In the genomic region with DNA sequence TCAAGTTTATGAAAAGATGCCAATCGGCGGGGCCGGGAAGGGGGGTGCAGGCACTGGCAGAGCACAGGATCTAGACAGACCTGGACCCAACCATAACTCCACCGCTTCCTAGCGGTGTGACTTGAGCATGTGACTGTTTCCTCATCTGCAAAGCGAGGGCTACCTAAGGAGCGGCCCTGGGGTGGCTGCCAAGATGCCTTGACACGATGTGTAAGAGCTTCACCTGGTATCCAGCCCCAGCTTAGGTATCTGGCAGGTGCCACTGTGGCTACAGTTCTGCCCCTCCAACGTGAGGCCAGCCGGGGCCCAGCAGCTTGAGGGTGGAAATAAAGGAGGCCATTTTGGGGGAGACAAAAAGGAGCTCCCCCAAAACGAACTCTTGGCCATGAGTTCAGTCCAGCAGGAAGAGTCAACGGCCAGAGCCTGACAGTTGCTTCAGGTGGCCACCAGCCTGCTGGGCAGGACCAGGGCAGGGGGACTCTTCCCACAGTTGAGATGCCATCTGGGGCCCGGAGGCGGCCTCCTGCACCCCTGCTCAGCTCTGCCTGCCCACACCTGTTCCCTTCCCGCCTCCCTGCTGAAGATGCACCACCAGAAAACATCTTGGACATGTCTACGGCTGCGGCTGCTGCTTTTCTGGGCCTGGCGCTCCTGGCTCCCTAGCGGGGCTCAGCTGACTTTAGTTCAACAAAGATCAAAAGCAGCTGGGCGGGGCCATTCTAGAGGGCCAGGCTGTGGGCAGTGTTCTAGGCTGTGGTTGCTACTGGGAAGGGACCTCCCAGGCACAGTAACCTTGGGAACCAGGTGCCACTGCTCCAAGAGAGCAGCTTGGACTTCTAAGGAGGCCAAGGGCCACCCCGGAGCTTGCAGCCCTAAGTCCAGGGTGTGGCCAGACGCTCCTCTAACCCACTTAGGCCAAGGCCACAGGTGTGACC, we compare ENCODE assay signal across 1 cellular context.
TF ChIP-seq lines count a peak whose summit lies in the region.

No MANE protein-coding gene starts in this region.

TF ChIP-seq in HepG2, 621 proteins besides CTCF, POLR2A, EP300 and RAD21 (continued from another document and continues in another):
- TF ChIP-seq, protein P1, sequence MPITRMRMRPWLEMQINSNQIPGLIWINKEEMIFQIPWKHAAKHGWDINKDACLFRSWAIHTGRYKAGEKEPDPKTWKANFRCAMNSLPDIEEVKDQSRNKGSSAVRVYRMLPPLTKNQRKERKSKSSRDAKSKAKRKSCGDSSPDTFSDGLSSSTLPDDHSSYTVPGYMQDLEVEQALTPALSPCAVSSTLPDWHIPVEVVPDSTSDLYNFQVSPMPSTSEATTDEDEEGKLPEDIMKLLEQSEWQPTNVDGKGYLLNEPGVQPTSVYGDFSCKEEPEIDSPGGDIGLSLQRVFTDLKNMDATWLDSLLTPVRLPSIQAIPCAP (CRISPR knock-in tag; IDR thresholded peaks at IDR 0.05; ENCODE audit: low read depth), result no peak
- TF ChIP-seq ZNF138 (CRISPR knock-in tag; IDR thresholded peaks at IDR 0.05; ENCODE audit: low read depth) (no peak), MED8 (CRISPR knock-in tag; IDR thresholded peaks at IDR 0.05; ENCODE audit: insufficient replicate concordance) (peak; percentile 31), MED1 (CRISPR knock-in tag; IDR thresholded peaks at IDR 0.05) (peak; percentile 74), HNRNPK (IDR thresholded peaks at IDR 0.05; ENCODE audit: low read depth, low read length, poor library complexity, severe bottlenecking) (no peak), ZZZ3 (CRISPR knock-in tag; IDR thresholded peaks at IDR 0.05; ENCODE audit: borderline replicate concordance) (no peak), HNRNPUL1 (IDR thresholded peaks at IDR 0.05; ENCODE audit: low read depth, low read length) (no peak), ZNF235 (CRISPR knock-in tag; IDR thresholded peaks at IDR 0.05; ENCODE audit: borderline replicate concordance) (peak; percentile 53; the same call in 1 of the 2 replicates), ZNF510 (CRISPR knock-in tag; IDR thresholded peaks at IDR 0.05; ENCODE audit: low read depth) (0 out of 2 replicates have a peak, but pooled peaks have one; percentile 28), SP140L (CRISPR knock-in tag; IDR thresholded peaks at IDR 0.05; ENCODE audit: borderline replicate concordance) (no peak), PPARG (CRISPR knock-in tag; conservative IDR thresholded peaks at IDR 0.05) (peak; percentile 62; the same call in 1 of the 2 replicates), PAWR (CRISPR knock-in tag; IDR thresholded peaks at IDR 0.05; ENCODE audit: borderline replicate concordance) (no peak), MIER2 (CRISPR knock-in tag; IDR thresholded peaks at IDR 0.05) (0 out of 2 replicates have a peak, but pooled peaks have one; percentile 21), ZNF143 (CRISPR knock-in tag; IDR thresholded peaks at IDR 0.05) (peak; percentile 49; the same call in 1 of the 2 replicates), GLI4 (CRISPR knock-in tag; IDR thresholded peaks at IDR 0.05; ENCODE audit: borderline replicate concordance) (no peak), KAT8 (CRISPR knock-in tag; IDR thresholded peaks at IDR 0.05) (peak; percentile 58), KLF12 (CRISPR knock-in tag; IDR thresholded peaks at IDR 0.05; ENCODE audit: borderline replicate concordance) (peak; percentile 62; the same call in 1 of the 2 replicates), MTF1 (CRISPR knock-in tag; IDR thresholded peaks at IDR 0.05) (no peak), MYNN (CRISPR knock-in tag; IDR thresholded peaks at IDR 0.05; ENCODE audit: low read depth) (no peak), KMT2A (CRISPR knock-in tag; IDR thresholded peaks at IDR 0.05) (0 out of 2 replicates have a peak, but pooled peaks have one; percentile 12), HNRNPL (IDR thresholded peaks at IDR 0.05; ENCODE audit: low read depth, low read length) (peak; percentile 94), SPEN (CRISPR knock-in tag; IDR thresholded peaks at IDR 0.05; ENCODE audit: low read depth) (peak; percentile 27; the same call in 1 of the 2 replicates), HOXA5 (CRISPR knock-in tag; IDR thresholded peaks at IDR 0.05) (no peak), DMAP1 (CRISPR knock-in tag; IDR thresholded peaks at IDR 0.05) (peak; percentile 35; the same call in 1 of the 2 replicates), ZNF737 (CRISPR knock-in tag; IDR thresholded peaks at IDR 0.05; ENCODE audit: borderline replicate concordance) (no peak), LCORL (IDR thresholded peaks at IDR 0.05) (no peak), LCORL (CRISPR knock-in tag; IDR thresholded peaks at IDR 0.05) (peak; percentile 66), DR1 (CRISPR knock-in tag; IDR thresholded peaks at IDR 0.05) (no peak), ZNF652 (CRISPR knock-in tag; IDR thresholded peaks at IDR 0.05; ENCODE audit: borderline replicate concordance, low read depth) (no peak), ZNF543 (CRISPR knock-in tag; IDR thresholded peaks at IDR 0.05) (0 out of 2 replicates have a peak, but pooled peaks have one; percentile 36)
- TF ChIP-seq, protein P2, sequence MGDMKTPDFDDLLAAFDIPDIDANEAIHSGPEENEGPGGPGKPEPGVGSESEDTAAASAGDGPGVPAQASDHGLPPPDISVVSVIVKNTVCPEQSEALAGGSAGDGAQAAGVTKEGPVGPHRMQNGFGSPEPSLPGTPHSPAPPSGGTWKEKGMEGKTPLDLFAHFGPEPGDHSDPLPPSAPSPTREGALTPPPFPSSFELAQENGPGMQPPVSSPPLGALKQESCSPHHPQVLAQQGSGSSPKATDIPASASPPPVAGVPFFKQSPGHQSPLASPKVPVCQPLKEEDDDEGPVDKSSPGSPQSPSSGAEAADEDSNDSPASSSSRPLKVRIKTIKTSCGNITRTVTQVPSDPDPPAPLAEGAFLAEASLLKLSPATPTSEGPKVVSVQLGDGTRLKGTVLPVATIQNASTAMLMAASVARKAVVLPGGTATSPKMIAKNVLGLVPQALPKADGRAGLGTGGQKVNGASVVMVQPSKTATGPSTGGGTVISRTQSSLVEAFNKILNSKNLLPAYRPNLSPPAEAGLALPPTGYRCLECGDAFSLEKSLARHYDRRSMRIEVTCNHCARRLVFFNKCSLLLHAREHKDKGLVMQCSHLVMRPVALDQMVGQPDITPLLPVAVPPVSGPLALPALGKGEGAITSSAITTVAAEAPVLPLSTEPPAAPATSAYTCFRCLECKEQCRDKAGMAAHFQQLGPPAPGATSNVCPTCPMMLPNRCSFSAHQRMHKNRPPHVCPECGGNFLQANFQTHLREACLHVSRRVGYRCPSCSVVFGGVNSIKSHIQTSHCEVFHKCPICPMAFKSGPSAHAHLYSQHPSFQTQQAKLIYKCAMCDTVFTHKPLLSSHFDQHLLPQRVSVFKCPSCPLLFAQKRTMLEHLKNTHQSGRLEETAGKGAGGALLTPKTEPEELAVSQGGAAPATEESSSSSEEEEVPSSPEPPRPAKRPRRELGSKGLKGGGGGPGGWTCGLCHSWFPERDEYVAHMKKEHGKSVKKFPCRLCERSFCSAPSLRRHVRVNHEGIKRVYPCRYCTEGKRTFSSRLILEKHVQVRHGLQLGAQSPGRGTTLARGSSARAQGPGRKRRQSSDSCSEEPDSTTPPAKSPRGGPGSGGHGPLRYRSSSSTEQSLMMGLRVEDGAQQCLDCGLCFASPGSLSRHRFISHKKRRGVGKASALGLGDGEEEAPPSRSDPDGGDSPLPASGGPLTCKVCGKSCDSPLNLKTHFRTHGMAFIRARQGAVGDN (CRISPR knock-in tag; IDR thresholded peaks at IDR 0.05), result peak; percentile 92
- TF ChIP-seq, protein P3, sequence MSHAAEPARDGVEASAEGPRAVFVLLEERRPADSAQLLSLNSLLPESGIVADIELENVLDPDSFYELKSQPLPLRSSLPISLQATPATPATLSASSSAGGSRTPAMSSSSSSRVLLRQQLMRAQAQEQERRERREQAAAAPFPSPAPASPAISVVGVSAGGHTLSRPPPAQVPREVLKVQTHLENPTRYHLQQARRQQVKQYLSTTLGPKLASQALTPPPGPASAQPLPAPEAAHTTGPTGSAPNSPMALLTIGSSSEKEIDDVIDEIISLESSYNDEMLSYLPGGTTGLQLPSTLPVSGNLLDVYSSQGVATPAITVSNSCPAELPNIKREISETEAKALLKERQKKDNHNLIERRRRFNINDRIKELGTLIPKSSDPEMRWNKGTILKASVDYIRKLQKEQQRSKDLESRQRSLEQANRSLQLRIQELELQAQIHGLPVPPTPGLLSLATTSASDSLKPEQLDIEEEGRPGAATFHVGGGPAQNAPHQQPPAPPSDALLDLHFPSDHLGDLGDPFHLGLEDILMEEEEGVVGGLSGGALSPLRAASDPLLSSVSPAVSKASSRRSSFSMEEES (CRISPR knock-in tag; IDR thresholded peaks at IDR 0.05), result peak; percentile 84
- TF ChIP-seq, protein P4, sequence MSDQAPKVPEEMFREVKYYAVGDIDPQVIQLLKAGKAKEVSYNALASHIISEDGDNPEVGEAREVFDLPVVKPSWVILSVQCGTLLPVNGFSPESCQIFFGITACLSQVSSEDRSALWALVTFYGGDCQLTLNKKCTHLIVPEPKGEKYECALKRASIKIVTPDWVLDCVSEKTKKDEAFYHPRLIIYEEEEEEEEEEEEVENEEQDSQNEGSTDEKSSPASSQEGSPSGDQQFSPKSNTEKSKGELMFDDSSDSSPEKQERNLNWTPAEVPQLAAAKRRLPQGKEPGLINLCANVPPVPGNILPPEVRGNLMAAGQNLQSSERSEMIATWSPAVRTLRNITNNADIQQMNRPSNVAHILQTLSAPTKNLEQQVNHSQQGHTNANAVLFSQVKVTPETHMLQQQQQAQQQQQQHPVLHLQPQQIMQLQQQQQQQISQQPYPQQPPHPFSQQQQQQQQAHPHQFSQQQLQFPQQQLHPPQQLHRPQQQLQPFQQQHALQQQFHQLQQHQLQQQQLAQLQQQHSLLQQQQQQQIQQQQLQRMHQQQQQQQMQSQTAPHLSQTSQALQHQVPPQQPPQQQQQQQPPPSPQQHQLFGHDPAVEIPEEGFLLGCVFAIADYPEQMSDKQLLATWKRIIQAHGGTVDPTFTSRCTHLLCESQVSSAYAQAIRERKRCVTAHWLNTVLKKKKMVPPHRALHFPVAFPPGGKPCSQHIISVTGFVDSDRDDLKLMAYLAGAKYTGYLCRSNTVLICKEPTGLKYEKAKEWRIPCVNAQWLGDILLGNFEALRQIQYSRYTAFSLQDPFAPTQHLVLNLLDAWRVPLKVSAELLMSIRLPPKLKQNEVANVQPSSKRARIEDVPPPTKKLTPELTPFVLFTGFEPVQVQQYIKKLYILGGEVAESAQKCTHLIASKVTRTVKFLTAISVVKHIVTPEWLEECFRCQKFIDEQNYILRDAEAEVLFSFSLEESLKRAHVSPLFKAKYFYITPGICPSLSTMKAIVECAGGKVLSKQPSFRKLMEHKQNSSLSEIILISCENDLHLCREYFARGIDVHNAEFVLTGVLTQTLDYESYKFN (CRISPR knock-in tag; conservative IDR thresholded peaks at IDR 0.05), result peak; percentile 72
- TF ChIP-seq, protein P5, sequence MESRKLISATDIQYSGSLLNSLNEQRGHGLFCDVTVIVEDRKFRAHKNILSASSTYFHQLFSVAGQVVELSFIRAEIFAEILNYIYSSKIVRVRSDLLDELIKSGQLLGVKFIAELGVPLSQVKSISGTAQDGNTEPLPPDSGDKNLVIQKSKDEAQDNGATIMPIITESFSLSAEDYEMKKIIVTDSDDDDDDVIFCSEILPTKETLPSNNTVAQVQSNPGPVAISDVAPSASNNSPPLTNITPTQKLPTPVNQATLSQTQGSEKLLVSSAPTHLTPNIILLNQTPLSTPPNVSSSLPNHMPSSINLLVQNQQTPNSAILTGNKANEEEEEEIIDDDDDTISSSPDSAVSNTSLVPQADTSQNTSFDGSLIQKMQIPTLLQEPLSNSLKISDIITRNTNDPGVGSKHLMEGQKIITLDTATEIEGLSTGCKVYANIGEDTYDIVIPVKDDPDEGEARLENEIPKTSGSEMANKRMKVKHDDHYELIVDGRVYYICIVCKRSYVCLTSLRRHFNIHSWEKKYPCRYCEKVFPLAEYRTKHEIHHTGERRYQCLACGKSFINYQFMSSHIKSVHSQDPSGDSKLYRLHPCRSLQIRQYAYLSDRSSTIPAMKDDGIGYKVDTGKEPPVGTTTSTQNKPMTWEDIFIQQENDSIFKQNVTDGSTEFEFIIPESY (CRISPR knock-in tag; IDR thresholded peaks at IDR 0.05), result peak; percentile 15; the same call in 1 of the 2 replicates
- TF ChIP-seq, protein P6, sequence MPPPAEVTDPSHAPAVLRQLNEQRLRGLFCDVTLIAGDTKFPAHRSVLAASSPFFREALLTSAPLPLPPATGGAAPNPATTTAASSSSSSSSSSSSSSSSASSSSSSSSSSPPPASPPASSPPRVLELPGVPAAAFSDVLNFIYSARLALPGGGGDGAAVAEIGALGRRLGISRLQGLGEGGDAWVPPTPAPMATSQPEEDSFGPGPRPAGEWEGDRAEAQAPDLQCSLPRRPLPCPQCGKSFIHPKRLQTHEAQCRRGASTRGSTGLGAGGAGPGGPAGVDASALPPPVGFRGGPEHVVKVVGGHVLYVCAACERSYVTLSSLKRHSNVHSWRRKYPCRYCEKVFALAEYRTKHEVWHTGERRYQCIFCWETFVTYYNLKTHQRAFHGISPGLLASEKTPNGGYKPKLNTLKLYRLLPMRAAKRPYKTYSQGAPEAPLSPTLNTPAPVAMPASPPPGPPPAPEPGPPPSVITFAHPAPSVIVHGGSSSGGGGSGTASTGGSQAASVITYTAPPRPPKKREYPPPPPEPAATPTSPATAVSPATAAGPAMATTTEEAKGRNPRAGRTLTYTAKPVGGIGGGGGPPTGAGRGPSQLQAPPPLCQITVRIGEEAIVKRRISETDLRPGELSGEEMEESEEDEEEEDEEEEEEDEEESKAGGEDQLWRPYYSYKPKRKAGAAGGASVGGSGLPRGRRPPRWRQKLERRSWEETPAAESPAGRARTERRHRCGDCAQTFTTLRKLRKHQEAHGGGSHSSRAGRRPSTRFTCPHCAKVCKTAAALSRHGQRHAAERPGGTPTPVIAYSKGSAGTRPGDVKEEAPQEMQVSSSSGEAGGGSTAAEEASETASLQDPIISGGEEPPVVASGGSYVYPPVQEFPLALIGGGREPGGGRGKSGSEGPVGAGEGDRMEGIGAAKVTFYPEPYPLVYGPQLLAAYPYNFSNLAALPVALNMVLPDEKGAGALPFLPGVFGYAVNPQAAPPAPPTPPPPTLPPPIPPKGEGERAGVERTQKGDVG (CRISPR knock-in tag; IDR thresholded peaks at IDR 0.05; ENCODE audit: borderline replicate concordance), result 0 out of 2 replicates have a peak, but pooled peaks have one; percentile 52
- TF ChIP-seq, protein P7, sequence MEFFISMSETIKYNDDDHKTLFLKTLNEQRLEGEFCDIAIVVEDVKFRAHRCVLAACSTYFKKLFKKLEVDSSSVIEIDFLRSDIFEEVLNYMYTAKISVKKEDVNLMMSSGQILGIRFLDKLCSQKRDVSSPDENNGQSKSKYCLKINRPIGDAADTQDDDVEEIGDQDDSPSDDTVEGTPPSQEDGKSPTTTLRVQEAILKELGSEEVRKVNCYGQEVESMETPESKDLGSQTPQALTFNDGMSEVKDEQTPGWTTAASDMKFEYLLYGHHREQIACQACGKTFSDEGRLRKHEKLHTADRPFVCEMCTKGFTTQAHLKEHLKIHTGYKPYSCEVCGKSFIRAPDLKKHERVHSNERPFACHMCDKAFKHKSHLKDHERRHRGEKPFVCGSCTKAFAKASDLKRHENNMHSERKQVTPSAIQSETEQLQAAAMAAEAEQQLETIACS (CRISPR knock-in tag; IDR thresholded peaks at IDR 0.05), result no peak
